ENCODE assay signal across 6 cellular contexts in genomic region chr1:155003227-155003765, GRCh38. TPM values are rescaled to one million over a fixed set of nuclear protein-coding genes. Genes with fewer than 3 reads are reported as not detected.
A peak's percentile ranks its signal among the peaks of the same experiment; 100 is the strongest.
DNase-seq lines count a peak whose midpoint lies in the region; ATAC-seq, FAIRE-seq and TF ChIP-seq lines count a peak whose summit lies in the region.

No MANE protein-coding gene starts in this region.

- no peak for ATAC-seq in GM19463 (IDR thresholded peaks at IDR 0.05; ENCODE audit: unreplicated experiment)

- H3K27me3 ChIP-seq in Loucy (ENCODE audit: insufficient read depth, low read length, poor library complexity, severe bottlenecking) (no peaks in the 10 kb centered on the region), bronchial epithelial cell (ENCODE audit: control insufficient read depth, insufficient read depth, low read length) (no peaks in the 10 kb centered on the region), neural progenitor cell (no peaks in the 10 kb centered on the region)

- peak overlapping the region; percentile 98 for H3K27ac ChIP-seq in 22Rv1
- H3K27ac ChIP-seq in neural progenitor cell, result no peak overlapping the region

- H3K4me1 ChIP-seq in Loucy (ENCODE audit: insufficient read depth, low read length, poor library complexity, severe bottlenecking) (peaks cover 38% of the 10 kb centered on the region), neural progenitor cell (peaks cover 24% of the 10 kb centered on the region)

- DNase-seq in bronchial epithelial cell (ENCODE audit: low read depth), result no peak
- peak; percentile 62 for DNase-seq in neural progenitor cell (ENCODE audit: low spot score)
- no peak for DNase-seq in NCI-H1436 (lab: John Stamatoyannopoulos, UW)

- H3K9me3 ChIP-seq in Loucy (ENCODE audit: insufficient read depth, low read depth, low read length) (no peaks in the 10 kb centered on the region), neural progenitor cell (ENCODE audit: low read depth) (no peaks in the 10 kb centered on the region)

- H3K79me2 ChIP-seq in Loucy (ENCODE audit: insufficient read depth, low read length) (no peaks in the 10 kb centered on the region), neural progenitor cell (ENCODE audit: low read depth) (peaks cover 38% of the 10 kb centered on the region)

- H2AFZ ChIP-seq in Loucy (ENCODE audit: low read length), result no peak overlapping the region
- H2AFZ ChIP-seq in neural progenitor cell (replicated peaks), result no peak overlapping the region

- no peaks in the 10 kb centered on the region for H3K36me3 Mint-ChIP-seq in neural progenitor cell

- H4K20me1 ChIP-seq in Loucy (ENCODE audit: insufficient read depth, low read length, poor library complexity, severe bottlenecking) (no peaks in the 10 kb centered on the region), neural progenitor cell (ENCODE audit: low read depth) (no peaks in the 10 kb centered on the region)

- no peaks in the 10 kb centered on the region for H3K9me2 ChIP-seq in Loucy (replicated peaks; ENCODE audit: low read depth, low read length)

- no peak overlapping the region for H3K4me3 ChIP-seq in Loucy (ENCODE audit: low read length, poor library complexity, severe bottlenecking)
- H3K4me3 ChIP-seq in bronchial epithelial cell (ENCODE audit: low read depth, low read length), result peak overlapping the region; percentile 96
- peak overlapping the region; percentile 72 for H3K4me3 ChIP-seq in neural progenitor cell

- no peaks in the 10 kb centered on the region for H3K36me3 ChIP-seq in Loucy (ENCODE audit: insufficient read depth, low read length)
- peaks cover 23% of the 10 kb centered on the region for H3K36me3 ChIP-seq in bronchial epithelial cell (ENCODE audit: control insufficient read depth, insufficient read depth, low read length)
- no peaks in the 10 kb centered on the region for H3K36me3 ChIP-seq in neural progenitor cell

- TF ChIP-seq CTCF in 22Rv1 (IDR thresholded peaks at IDR 0.05) (no peak), Loucy (conservative IDR thresholded peaks at IDR 0.05; ENCODE audit: low read length) (no peak), bronchial epithelial cell (IDR thresholded peaks at IDR 0.05; ENCODE audit: insufficient read depth, low read length, severe bottlenecking) (no peak), neural progenitor cell (IDR thresholded peaks at IDR 0.05) (no peak)

- peak overlapping the region; percentile 95 for H3K4me3 Mint-ChIP-seq in neural progenitor cell

- H3K27ac Mint-ChIP-seq in neural progenitor cell, result peak overlapping the region; percentile 87

- H3K4me1 Mint-ChIP-seq in neural progenitor cell, result peaks cover 25% of the 10 kb centered on the region

- H3K9me3 Mint-ChIP-seq in neural progenitor cell, result peaks cover 2% of the 10 kb centered on the region

- peaks cover 3% of the 10 kb centered on the region for H3K27me3 Mint-ChIP-seq in neural progenitor cell (ENCODE audit: insufficient read depth, low read depth)

- H3K4me2 ChIP-seq in Loucy (ENCODE audit: low read depth, low read length, poor library complexity, severe bottlenecking) (peak overlapping the region; percentile 28), neural progenitor cell (peak overlapping the region; percentile 98)

- peaks cover 15% of the 10 kb centered on the region for H3F3A ChIP-seq in Loucy (ENCODE audit: low read depth)
- peaks cover 40% of the 10 kb centered on the region for H3F3A ChIP-seq in neural progenitor cell (ENCODE audit: low read depth)

- H3K9ac ChIP-seq in Loucy (ENCODE audit: low read depth, low read length, poor library complexity, severe bottlenecking) (no peak overlapping the region), neural progenitor cell (no peak overlapping the region)

- FAIRE-seq in bronchial epithelial cell (lab: Jason Lieb, UNC), result no peak

RNA-seq across cellular contexts. Expression of gene ZBTB7B, which starts 0.7 kb away (rescaled TPM):
- total RNA-seq in bronchial epithelial cell, result 46.1 and 112 TPM in 2 replicates
- total RNA-seq in neural progenitor cell (ENCODE audit: low replicate concordance), result 4.7 and 15.7 TPM in 2 replicates

RNA-seq across cellular contexts. Expression of gene LENEP, which starts 9.9 kb away (rescaled TPM):
- total RNA-seq in bronchial epithelial cell, result 0.51 TPM in 1 of 2 replicates, not detected in the other
- total RNA-seq in neural progenitor cell (ENCODE audit: low replicate concordance), result not detected in 2 replicates

RNA-seq across cellular contexts. Expression of gene FLAD1, which starts 20.2 kb away (rescaled TPM):
- total RNA-seq in bronchial epithelial cell, result 40.8 and 49.3 TPM in 2 replicates
- 19.3 and 47.4 TPM in 2 replicates for total RNA-seq in neural progenitor cell (ENCODE audit: low replicate concordance)

RNA-seq across cellular contexts. Expression of gene CKS1B, which starts 28.8 kb away (rescaled TPM):
- total RNA-seq in bronchial epithelial cell (56.3 and 76.9 TPM in 2 replicates), neural progenitor cell (ENCODE audit: low replicate concordance) (210 and 297 TPM in 2 replicates)

RNA-seq across cellular contexts. Expression of gene DCST2, which starts 30.3 kb away (rescaled TPM):
- under 0.01 and 0.13 TPM in 2 replicates for total RNA-seq in bronchial epithelial cell
- 1.8 and 2.0 TPM in 2 replicates for total RNA-seq in neural progenitor cell (ENCODE audit: low replicate concordance)
